ENCODE assay signal across 13 cellular contexts in genomic region chr10:62000037-62000603, GRCh38.
DNase-seq lines count a peak whose midpoint lies in the region; ATAC-seq and TF ChIP-seq lines count a peak whose summit lies in the region.
"Had no signal": no experiment of that assay in that cellular context is flagged by ENCODE, and none has a peak within 500 bp of the region (broad histone marks: within the 10 kb centered on the region; RNA-seq: fewer than 3 reads in every experiment).

No MANE protein-coding gene starts in this region.

- WGBS in neuronal stem cell (ENCODE audit: extremely low coverage in 2 of 2, insufficient read length in 2 of 2, insufficient replicate concordance in 1 of 2), 2 donors: no CpG with 5 or more reads among the region's 20 CpGs
- WGBS in smooth muscle cell (ENCODE audit: low lambda C conversion rate): 98% methylated on average over 20 of the region's 20 CpGs

- H2BK12ac ChIP-seq in neuronal stem cell (ENCODE audit: low read length): no peak overlapping the region

- H3K4me3 Mint-ChIP-seq in activated CD4-positive, alpha-beta memory T cell treated with anti-CD3 and anti-CD28 coated beads for 36 hours: no peak overlapping the region
- no peak overlapping the region for H3K4me3 Mint-ChIP-seq in activated CD4-positive, alpha-beta memory T cell treated with anti-CD3 and anti-CD28 coated beads, Interleukin-2, amount 10 ng/mL, durations not matched to agents 7 days and 5 days
- H3K4me3 Mint-ChIP-seq: T-helper 2 cell treated with Interferon-gamma antibody and Interleukin-4, amounts not matched to agents 5 μg/mL and 100 μg/mL, for 36 hours had no signal

- H3K79me1 ChIP-seq in neuronal stem cell (ENCODE audit: low read depth, low read length): no peaks in the 10 kb centered on the region

- H3F3A ChIP-seq in smooth muscle cell (ENCODE audit: low read depth): no peaks in the 10 kb centered on the region

- peak overlapping the region; percentile 79 for H3K27ac Mint-ChIP-seq in activated CD4-positive, alpha-beta memory T cell treated with anti-CD3 and anti-CD28 coated beads for 36 hours
- H3K27ac Mint-ChIP-seq in activated CD4-positive, alpha-beta memory T cell treated with anti-CD3 and anti-CD28 coated beads, Interleukin-2, amount 10 ng/mL, durations not matched to agents 7 days and 5 days: no peak overlapping the region
- H3K27ac Mint-ChIP-seq: T-helper 2 cell treated with Interferon-gamma antibody and Interleukin-4, amounts not matched to agents 5 μg/mL and 100 μg/mL, for 36 hours had no signal

- intact Hi-C loops in activated CD4-positive, alpha-beta memory T cell treated with anti-CD3 and anti-CD28 coated beads for 36 hours (cut with micrococcal nuclease): no loop called here

- H3K23ac ChIP-seq in neuronal stem cell (ENCODE audit: low read depth, low read length, poor library complexity): no peak overlapping the region

- H3K27me3 ChIP-seq in neuronal stem cell (ENCODE audit: control insufficient read depth in 3 of 3, insufficient read depth in 3 of 3, low read depth in 1 of 3, low read length in 3 of 3): no peaks in the 10 kb centered on the region
- no peaks in the 10 kb centered on the region for H3K27me3 ChIP-seq in BE2C
- no peaks in the 10 kb centered on the region for H3K27me3 ChIP-seq in smooth muscle cell (ENCODE audit: low read depth)
- H3K27me3 ChIP-seq: thyroid gland had no signal

- peaks cover 84% of the 10 kb centered on the region for H3K4me1 Mint-ChIP-seq in activated CD4-positive, alpha-beta memory T cell treated with anti-CD3 and anti-CD28 coated beads for 36 hours (ENCODE audit: low read depth)
- peaks cover 56% of the 10 kb centered on the region for H3K4me1 Mint-ChIP-seq in activated CD4-positive, alpha-beta memory T cell treated with anti-CD3 and anti-CD28 coated beads, Interleukin-2, amount 10 ng/mL, durations not matched to agents 7 days and 5 days

- peak overlapping the region; percentile 42 for H2BK5ac ChIP-seq in neuronal stem cell (ENCODE audit: low read length)

- DNase-seq in activated CD4-positive, alpha-beta memory T cell treated with anti-CD3 and anti-CD28 coated beads for 36 hours: no peak
- no peak for DNase-seq in activated CD4-positive, alpha-beta memory T cell treated with anti-CD3 and anti-CD28 coated beads, Interleukin-2, amount 10 ng/mL, durations not matched to agents 7 days and 5 days
- DNase-seq in neuronal stem cell (ENCODE audit: low spot score) (no peak), BE2C (no peak), AG08395 (ENCODE audit: low spot score) (no peak), smooth muscle cell (lab: John Stamatoyannopoulos, UW; ENCODE audit: unreplicated experiment) (no peak)
- DNase-seq: mammary epithelial cell, NCI-H2081 treated with DMSO at 0.1 percent for 48 hours, thyroid gland had no signal

- peaks cover 57% of the 10 kb centered on the region for H4K20me1 ChIP-seq in smooth muscle cell (ENCODE audit: low read depth)

- H3K18ac ChIP-seq in neuronal stem cell (ENCODE audit: low read length): no peak overlapping the region

- H3K9me3 Mint-ChIP-seq in activated CD4-positive, alpha-beta memory T cell treated with anti-CD3 and anti-CD28 coated beads for 36 hours: peaks cover 2% of the 10 kb centered on the region
- peaks cover 2% of the 10 kb centered on the region for H3K9me3 Mint-ChIP-seq in activated CD4-positive, alpha-beta memory T cell treated with anti-CD3 and anti-CD28 coated beads, Interleukin-2, amount 10 ng/mL, durations not matched to agents 7 days and 5 days
- H3K9me3 Mint-ChIP-seq: T-helper 2 cell treated with Interferon-gamma antibody and Interleukin-4, amounts not matched to agents 5 μg/mL and 100 μg/mL, for 36 hours had no signal

- no peak overlapping the region for H4K8ac ChIP-seq in neuronal stem cell (ENCODE audit: low read depth, low read length)

- H3K4ac ChIP-seq in neuronal stem cell (ENCODE audit: low read length): no peak overlapping the region

- H2BK15ac ChIP-seq in neuronal stem cell (ENCODE audit: low read length): no peak overlapping the region

- H4K91ac ChIP-seq in neuronal stem cell (ENCODE audit: low read depth, low read length, poor library complexity): no peak overlapping the region

- ATAC-seq in GM21447 (IDR thresholded peaks at IDR 0.05; ENCODE audit: unreplicated experiment): peak; percentile 85
- peak; percentile 85 for ATAC-seq in HG03159 (IDR thresholded peaks at IDR 0.05; ENCODE audit: unreplicated experiment)
- ATAC-seq: A549 had no signal

- H3K4me2 ChIP-seq in neuronal stem cell (ENCODE audit: insufficient read depth, low read length, poor library complexity, severe bottlenecking): no peak overlapping the region
- H3K4me2 ChIP-seq in smooth muscle cell: no peak overlapping the region
- H3K4me2 ChIP-seq: A549 had no signal

- H3K14ac ChIP-seq in neuronal stem cell (ENCODE audit: low read length): no peak overlapping the region

- H2AFZ ChIP-seq in neuronal stem cell (ENCODE audit: low read length) (no peak overlapping the region), smooth muscle cell (ENCODE audit: low read depth) (no peak overlapping the region)

- H3K27ac ChIP-seq in neuronal stem cell (replicated peaks; ENCODE audit: low read length) (no peak overlapping the region), smooth muscle cell (ENCODE audit: low read depth) (no peak overlapping the region)
- H3K27ac ChIP-seq: A549, thyroid gland had no signal

- H3K36me3 ChIP-seq in neuronal stem cell (replicated peaks in 1 of 2; ENCODE audit: control insufficient read depth in 2 of 2, insufficient read depth in 2 of 2, low read length in 2 of 2) (no peaks in the 10 kb centered on the region), BE2C (no peaks in the 10 kb centered on the region), smooth muscle cell (ENCODE audit: low read depth) (no peaks in the 10 kb centered on the region)
- H3K36me3 ChIP-seq: thyroid gland had no signal

- no peak overlapping the region for H3K4me3 ChIP-seq in neuronal stem cell (ENCODE audit: low read length in 2 of 2)
- no peak overlapping the region for H3K4me3 ChIP-seq in BE2C (ENCODE audit: low read depth, low read length)
- no peak overlapping the region for H3K4me3 ChIP-seq in smooth muscle cell
- H3K4me3 ChIP-seq: A549, thyroid gland had no signal

- POLR2A ChIA-PET in activated CD4-positive, alpha-beta memory T cell treated with anti-CD3 and anti-CD28 coated beads for 36 hours (lab: Charles Lee): no interaction called here
- POLR2A ChIA-PET in activated CD4-positive, alpha-beta memory T cell treated with anti-CD3 and anti-CD28 coated beads, Interleukin-2, amount 10 ng/mL, durations not matched to agents 7 days and 5 days (lab: Charles Lee): interaction anchor here (0.6 kb wide), 1 partner anchor 36 kb away, joined by 3 read pairs; no protein-coding TSS in a partner anchor

- TF ChIP-seq CTCF in BE2C (IDR thresholded peaks at IDR 0.05; ENCODE audit: low read depth, low read length): no peak
- no peak for TF ChIP-seq CTCF in smooth muscle cell (IDR thresholded peaks at IDR 0.05; ENCODE audit: borderline replicate concordance, insufficient read depth, poor library complexity, severe bottlenecking)

- H3K9ac ChIP-seq in neuronal stem cell (ENCODE audit: low read depth, low read length, poor library complexity): no peak overlapping the region
- no peak overlapping the region for H3K9ac ChIP-seq in smooth muscle cell (ENCODE audit: low read depth)

- H3K36me3 Mint-ChIP-seq in activated CD4-positive, alpha-beta memory T cell treated with anti-CD3 and anti-CD28 coated beads for 36 hours: peaks cover 75% of the 10 kb centered on the region
- H3K36me3 Mint-ChIP-seq in activated CD4-positive, alpha-beta memory T cell treated with anti-CD3 and anti-CD28 coated beads, Interleukin-2, amount 10 ng/mL, durations not matched to agents 7 days and 5 days (ENCODE audit: low read depth): peaks cover 84% of the 10 kb centered on the region

- no peak overlapping the region for H2BK120ac ChIP-seq in neuronal stem cell (ENCODE audit: low read depth, low read length)

- H3K79me2 ChIP-seq in smooth muscle cell (ENCODE audit: low read depth): peaks cover 56% of the 10 kb centered on the region

- H3K4me1 ChIP-seq in neuronal stem cell (ENCODE audit: control insufficient read depth in 2 of 2, insufficient read depth in 1 of 2, low read depth in 1 of 2, low read length in 2 of 2): peaks cover 0 to 10% of the 10 kb centered on the region in 2 donors
- peaks cover 6% of the 10 kb centered on the region for H3K4me1 ChIP-seq in BE2C
- H3K4me1 ChIP-seq in smooth muscle cell (ENCODE audit: low read depth): no peaks in the 10 kb centered on the region
- H3K4me1 ChIP-seq: A549, thyroid gland had no signal

- no peaks in the 10 kb centered on the region for H3K27me3 Mint-ChIP-seq in activated CD4-positive, alpha-beta memory T cell treated with anti-CD3 and anti-CD28 coated beads for 36 hours
- no peaks in the 10 kb centered on the region for H3K27me3 Mint-ChIP-seq in activated CD4-positive, alpha-beta memory T cell treated with anti-CD3 and anti-CD28 coated beads, Interleukin-2, amount 10 ng/mL, durations not matched to agents 7 days and 5 days

- CTCF ChIA-PET in activated CD4-positive, alpha-beta memory T cell treated with anti-CD3 and anti-CD28 coated beads for 36 hours (lab: Charles Lee): no interaction called here
- CTCF ChIA-PET in activated CD4-positive, alpha-beta memory T cell treated with anti-CD3 and anti-CD28 coated beads, Interleukin-2, amount 10 ng/mL, durations not matched to agents 7 days and 5 days (lab: Charles Lee): interaction anchor here (1.5 kb wide), 1 partner anchor 35 kb away, joined by 3 read pairs; no protein-coding TSS in a partner anchor

- no peaks in the 10 kb centered on the region for H3K9me3 ChIP-seq in neuronal stem cell (replicated peaks in 1 of 2; ENCODE audit: control insufficient read depth in 2 of 2, insufficient read depth in 1 of 2, low read depth in 1 of 2, low read length in 2 of 2)
- H3K9me3 ChIP-seq in BE2C: no peaks in the 10 kb centered on the region
- H3K9me3 ChIP-seq in smooth muscle cell (replicated peaks; ENCODE audit: low read depth): no peaks in the 10 kb centered on the region
- H3K9me3 ChIP-seq: A549, thyroid gland had no signal

- no peak overlapping the region for H2AK5ac ChIP-seq in neuronal stem cell (ENCODE audit: low read depth, low read length)
